1 cellular context compared by ENCODE assay signal in genomic region chr4:42821230-42821629, GRCh38.
TF ChIP-seq lines count a peak whose summit lies in the region.

No MANE protein-coding gene starts in this region.

TF ChIP-seq in A549, 52 proteins besides CTCF, POLR2A, EP300 and RAD21 (continued from another document):
- no peak for TF ChIP-seq E2F6 (IDR thresholded peaks at IDR 0.05; ENCODE audit: borderline replicate concordance, low read depth)
- no peak for TF ChIP-seq KDM1A (IDR thresholded peaks at IDR 0.05; ENCODE audit: low read depth)
- TF ChIP-seq HDAC2 (IDR thresholded peaks at IDR 0.05): no peak
- no peak for TF ChIP-seq USF2 (IDR thresholded peaks at IDR 0.05)
- TF ChIP-seq ZSCAN20 (CRISPR knock-in tag; IDR thresholded peaks at IDR 0.05): no peak
